In the genomic region with DNA sequence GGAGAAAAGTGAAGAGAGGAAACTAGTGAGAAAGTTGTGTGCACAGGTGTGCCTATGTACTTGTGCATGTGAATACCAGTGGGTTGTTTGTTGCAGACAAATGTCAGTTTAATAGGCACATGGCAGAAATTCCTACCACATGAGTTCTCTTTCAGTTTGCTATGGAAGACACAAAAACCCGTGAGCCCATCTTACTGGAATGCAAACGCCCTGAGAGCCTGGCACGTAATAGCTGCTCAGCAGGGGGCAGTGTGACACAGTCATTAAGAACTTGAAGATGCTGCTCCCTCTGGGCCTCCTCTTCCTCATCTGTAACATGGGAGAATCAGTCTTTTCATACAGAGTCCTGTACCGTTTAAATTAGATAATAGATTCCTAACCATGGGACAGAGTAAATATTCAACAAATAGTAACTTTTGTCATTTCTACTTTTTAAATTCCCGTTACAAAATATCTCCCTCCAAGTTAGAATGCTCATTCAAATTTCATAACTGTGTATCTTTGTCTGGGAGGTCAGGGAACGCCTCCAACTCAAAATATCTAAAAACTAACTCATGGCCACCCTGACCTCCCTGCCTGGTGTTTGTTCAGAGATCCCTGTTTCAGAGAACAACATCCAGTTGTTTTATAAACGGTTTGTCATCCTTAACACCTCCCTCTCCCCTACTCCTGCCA, we compare ENCODE assay signal across 9 cellular contexts.
DNase-seq lines count a peak whose midpoint lies in the region; ATAC-seq, FAIRE-seq and TF ChIP-seq lines count a peak whose summit lies in the region.
"Had no signal": no experiment of that assay in that cellular context is flagged by ENCODE, and none has a peak within 500 bp of the region (broad histone marks: within the 10 kb centered on the region; RNA-seq: fewer than 3 reads in every experiment).

No MANE protein-coding gene starts in this region.

- H3K4me2 ChIP-seq in GM12878 (ENCODE audit: control insufficient read depth, insufficient read depth), result no peak overlapping the region

- CTCF ChIA-PET in GM12878 (lab: Yijun Ruan, JAX), result interaction anchor here (0.8 to 2.5 kb wide), 2 partner anchors 617 to 1077 kb away, joined by 3 to 9 read pairs; no protein-coding TSS in a partner anchor

- H3K4me3 Mint-ChIP-seq in natural killer cell treated with Interleukin-12 subunit alpha and Interleukin-12 subunit beta and Interleukin-15 and Interleukin-18, amount 100 ng/mL, for 72 hours, result no peak overlapping the region
- H3K4me3 Mint-ChIP-seq: central memory CD8-positive, alpha-beta T cell had no signal

- no peak overlapping the region for H3K27ac Mint-ChIP-seq in natural killer cell treated with Interleukin-12 subunit alpha and Interleukin-12 subunit beta and Interleukin-15 and Interleukin-18, amount 100 ng/mL, for 72 hours

- no peak overlapping the region for H3K9ac ChIP-seq in GM12878 (ENCODE audit: control insufficient read depth, insufficient read depth, low read length)
- peak overlapping the region in 1 of 5 donors; percentile 7 for H3K9ac ChIP-seq in subcutaneous abdominal adipose tissue (ENCODE audit: low read length in 5 of 5)

- SMC1A ChIA-PET in GM12878 (lab: Charles Lee; ENCODE audit: uncharacterized antibody, unreplicated experiment), result no interaction called here

- no peak for TF ChIP-seq EP300 in GM12878 (IDR thresholded peaks at IDR 0.05; ENCODE audit: borderline replicate concordance in 1 of 2, control insufficient read depth in 1 of 2, low read depth in 2 of 2, low read length in 2 of 2)

- H3K27me3 ChIP-seq in GM12878 (replicated peaks in 1 of 2; ENCODE audit: control insufficient read depth in 2 of 2, insufficient read depth in 2 of 2, low read length in 1 of 2) (no peaks in the 10 kb centered on the region), subcutaneous abdominal adipose tissue (ENCODE audit: control insufficient read depth in 5 of 5, insufficient read depth in 4 of 5, low read length in 5 of 5) (no peaks in the 10 kb centered on the region)

- no peaks in the 10 kb centered on the region for H3K36me3 Mint-ChIP-seq in natural killer cell treated with Interleukin-12 subunit alpha and Interleukin-12 subunit beta and Interleukin-15 and Interleukin-18, amount 100 ng/mL, for 72 hours

- ATAC-seq in GM12878 (peak; percentile 88), HG03280 (IDR thresholded peaks at IDR 0.05; ENCODE audit: unreplicated experiment) (no peak)
- no peak for ATAC-seq in natural killer cell treated with Interleukin-12 subunit alpha and Interleukin-12 subunit beta and Interleukin-15 and Interleukin-18, amount 100 ng/mL, for 72 hours

- H3K79me2 ChIP-seq in GM12878 (ENCODE audit: control insufficient read depth, insufficient read depth, low read length), result no peaks in the 10 kb centered on the region

- H3K9me3 Mint-ChIP-seq in natural killer cell treated with Interleukin-12 subunit alpha and Interleukin-12 subunit beta and Interleukin-15 and Interleukin-18, amount 100 ng/mL, for 72 hours, result no peaks in the 10 kb centered on the region
- H3K9me3 Mint-ChIP-seq: central memory CD8-positive, alpha-beta T cell had no signal

- 10% methylated on average over 7 of the region's 7 CpGs for WGBS in GM12878 (ENCODE audit: insufficient coverage, insufficient replicate concordance, low lambda C conversion rate, missing lambda C conversion rate)

- no peaks in the 10 kb centered on the region for H4K20me1 ChIP-seq in GM12878 (ENCODE audit: control insufficient read depth, insufficient read depth)

- peak; percentile 35 for FAIRE-seq in GM12878 (lab: Jason Lieb, UNC)

- DNase-seq in activated CD4-positive, alpha-beta T cell treated with anti-CD3 and anti-CD28 coated beads for 48 hours, result peak; percentile 27
- no peak for DNase-seq in activated CD4-positive, alpha-beta T cell treated with anti-CD3 and anti-CD28 coated beads, Interleukin-2, amount 50 U/mL, for 4 hours
- peak; percentile 18 for DNase-seq in NCI-H1694 treated with DMSO at 0.1 percent for 48 hours (lab: John Stamatoyannopoulos, UW)
- DNase-seq in GM12878 (ENCODE audit: low read depth, low spot score), result no peak
- DNase-seq in iPS-NIHi11 (ENCODE audit: low spot score), result peak; percentile 50
- DNase-seq in natural killer cell treated with Interleukin-12 subunit alpha and Interleukin-12 subunit beta and Interleukin-15 and Interleukin-18, amount 100 ng/mL, for 72 hours (ENCODE audit: low spot score), result no peak

- H3K27me3 Mint-ChIP-seq in natural killer cell treated with Interleukin-12 subunit alpha and Interleukin-12 subunit beta and Interleukin-15 and Interleukin-18, amount 100 ng/mL, for 72 hours, result peaks cover 9 to 10% of the 10 kb centered on the region in 2 donors
- H3K27me3 Mint-ChIP-seq: central memory CD8-positive, alpha-beta T cell had no signal

- no peak overlapping the region for H2AFZ ChIP-seq in GM12878 (ENCODE audit: control insufficient read depth, low read depth, low read length)

- TF ChIP-seq CTCF in GM12878 (IDR thresholded peaks at IDR 0.05 in 2 of 3, conservative IDR thresholded peaks at IDR 0.05 in 1 of 3; ENCODE audit: control insufficient read depth in 2 of 3, extremely low read depth in 1 of 3, insufficient read depth in 1 of 3, low read depth in 3 of 3, low read length in 3 of 3), result peak; percentile 56 to 73 (median 70); a peak in 5 of 6 replicates

- RAD21 ChIA-PET in GM12878 (lab: Charles Lee; ENCODE audit: unreplicated experiment), result interaction anchor here (0.7 to 1.0 kb wide), 2 partner anchors 363 to 615 kb away, joined by 3 read pairs; no protein-coding TSS in a partner anchor

- H3K9me3 ChIP-seq in GM12878 (replicated peaks; ENCODE audit: control insufficient read depth, insufficient read depth, low read length), result no peaks in the 10 kb centered on the region
- H3K9me3 ChIP-seq in subcutaneous abdominal adipose tissue (ENCODE audit: control insufficient read depth in 5 of 5, low read length in 5 of 5), result peaks cover 0 to 5% (median 2%) of the 10 kb centered on the region in 5 donors

- H3K36me3 ChIP-seq in GM12878 (ENCODE audit: control insufficient read depth in 2 of 2, insufficient read depth in 2 of 2, low read length in 1 of 2) (no peaks in the 10 kb centered on the region), subcutaneous abdominal adipose tissue (ENCODE audit: control insufficient read depth in 5 of 5, insufficient read depth in 5 of 5, low read length in 5 of 5) (no peaks in the 10 kb centered on the region)

- intact Hi-C loops in GM12878 (cut with micrococcal nuclease; ENCODE audit: unreplicated experiment), result loop anchor here (1.0 to 10.0 kb wide), 4 partner anchors 269 to 1077 kb away; no protein-coding TSS in a partner anchor

- BruUV-seq in GM12878 (replicated peaks; lab: Mats Ljungman, UMichigan), result no TSS peak

- POLR2A ChIA-PET in GM12878 (lab: Charles Lee), result no interaction called here

- no peak overlapping the region for H3K27ac ChIP-seq in GM12878 (ENCODE audit: control insufficient read depth, insufficient read depth)
- H3K27ac ChIP-seq in subcutaneous abdominal adipose tissue (ENCODE audit: low read depth, low read length), result peak overlapping the region; percentile 32

- no peaks in the 10 kb centered on the region for H3K4me1 Mint-ChIP-seq in natural killer cell treated with Interleukin-12 subunit alpha and Interleukin-12 subunit beta and Interleukin-15 and Interleukin-18, amount 100 ng/mL, for 72 hours (ENCODE audit: low read depth in 2 of 2)
- H3K4me1 Mint-ChIP-seq: central memory CD8-positive, alpha-beta T cell had no signal

- in situ Hi-C loops in GM12878 (cut with MboI), result loop anchor here (5.0 to 10.0 kb wide), 3 partner anchors 369 to 1079 kb away; no protein-coding TSS in a partner anchor

- no peak for TF ChIP-seq POLR2A in GM12878 (IDR thresholded peaks at IDR 0.05; ENCODE audit: low read depth, low read length)

- H3K4me3 ChIP-seq in GM12878, result no peak overlapping the region
- no peak overlapping the region for H3K4me3 ChIP-seq in subcutaneous abdominal adipose tissue (ENCODE audit: low read depth in 1 of 5, low read length in 5 of 5)

- H3K4me1 ChIP-seq in GM12878 (ENCODE audit: control insufficient read depth, insufficient read depth, low read length) (no peaks in the 10 kb centered on the region), subcutaneous abdominal adipose tissue (ENCODE audit: control insufficient read depth in 5 of 5, insufficient read depth in 5 of 5, low read length in 5 of 5) (peaks cover 0 to 26% (median 19%) of the 10 kb centered on the region in 5 donors)

- peak; percentile 63 for TF ChIP-seq RAD21 in GM12878 (IDR thresholded peaks at IDR 0.05; ENCODE audit: insufficient read depth, low read depth, low read length)

TF ChIP-seq in GM12878, 131 proteins besides CTCF, POLR2A, EP300 and RAD21 (continues in another document):
- TF ChIP-seq MEF2A (IDR thresholded peaks at IDR 0.05; ENCODE audit: insufficient read depth, low read depth, low read length), result no peak
- no peak for TF ChIP-seq RAD51 (IDR thresholded peaks at IDR 0.05)
- TF ChIP-seq ZNF24 (IDR thresholded peaks at IDR 0.05), result no peak
- TF ChIP-seq SPI1 (IDR thresholded peaks at IDR 0.05; ENCODE audit: borderline replicate concordance, insufficient read depth, low read depth, low read length), result no peak
- no peak for TF ChIP-seq STAT3 (IDR thresholded peaks at IDR 0.05; ENCODE audit: low read depth, low read length)
- no peak for TF ChIP-seq FOXK2 (IDR thresholded peaks at IDR 0.05)
- TF ChIP-seq YY1 (IDR thresholded peaks at IDR 0.05; ENCODE audit: low read depth, low read length), result 0 out of 2 replicates have a peak, but pooled peaks have one; percentile 18
- peak; percentile 76 for TF ChIP-seq SMC3 (IDR thresholded peaks at IDR 0.05; ENCODE audit: borderline replicate concordance, low read length)

Comparison
In these comparisons a context has a peak if more than half of its experiments do, and no peak if none do; other contexts are left out.
1. DNase-seq: peak in activated CD4-positive, alpha-beta T cell treated with anti-CD3 and anti-CD28 coated beads for 48 hours (single experiment), NCI-H1694 treated with DMSO at 0.1 percent for 48 hours (single experiment) and iPS-NIHi11 (single experiment); none in activated CD4-positive, alpha-beta T cell treated with anti-CD3 and anti-CD28 coated beads, Interleukin-2, amount 50 U/mL, for 4 hours (0 of 2), GM12878 (single experiment) and natural killer cell treated with Interleukin-12 subunit alpha and Interleukin-12 subunit beta and Interleukin-15 and Interleukin-18, amount 100 ng/mL, for 72 hours (single experiment).